ENCODE assay signal across 12 cellular contexts in genomic region chr17:40547785-40548478, GRCh38. TPM values are rescaled to one million over a fixed set of nuclear protein-coding genes. Genes with fewer than 3 reads are reported as not detected.
DNase-seq lines count a peak whose midpoint lies in the region; ATAC-seq, FAIRE-seq and TF ChIP-seq lines count a peak whose summit lies in the region.
"Had no signal": no experiment of that assay in that cellular context is flagged by ENCODE, and none has a peak within 500 bp of the region (broad histone marks: within the 10 kb centered on the region; RNA-seq: fewer than 3 reads in every experiment).

No MANE protein-coding gene starts in this region.

- intact Hi-C loops in left ventricle myocardium superior (cut with micrococcal nuclease): no loop called here

- H3K9me2 ChIP-seq in OCI-LY1 (ENCODE audit: low read depth, low read length): no peaks in the 10 kb centered on the region

- H3K4me1 Mint-ChIP-seq in CD4-positive, CD25-positive, alpha-beta regulatory T cell: peaks cover 12 to 86% (median 53%) of the 10 kb centered on the region in 4 donors

- no peak overlapping the region for H2AFZ ChIP-seq in OCI-LY1 (ENCODE audit: low read length)
- H2AFZ ChIP-seq in parathyroid adenoma: no peak overlapping the region

- no peaks in the 10 kb centered on the region for H3K9me3 Mint-ChIP-seq in CD4-positive, CD25-positive, alpha-beta regulatory T cell

- peaks cover 71% of the 10 kb centered on the region for H3K4me1 ChIP-seq in CD4-positive, CD25-positive, alpha-beta regulatory T cell (ENCODE audit: control insufficient read depth, insufficient read depth, low read length, poor library complexity, severe bottlenecking)
- H3K4me1 ChIP-seq in OCI-LY1 (ENCODE audit: insufficient read depth, low read length, severe bottlenecking) (peaks cover 37% of the 10 kb centered on the region), parathyroid adenoma (no peaks in the 10 kb centered on the region), small intestine (ENCODE audit: control insufficient read depth in 2 of 2, insufficient read depth in 1 of 2, low read depth in 1 of 2, low read length in 1 of 2) (peaks cover 0 to under 1% of the 10 kb centered on the region in 2 donors)

- no peak for DNase-seq in CD4-positive, CD25-positive, alpha-beta regulatory T cell
- peak; percentile 42 for DNase-seq in ecto neural progenitor cell (ENCODE audit: low spot score)
- no peak for DNase-seq in AML-193 (lab: John Stamatoyannopoulos, UW)
- no peak for DNase-seq in HTR-8/SVneo (ENCODE audit: insufficient read length, low spot score)
- DNase-seq in small intestine: no peak
- no peak for DNase-seq in left ventricle myocardium superior

- H3K4me3 ChIP-seq in CD4-positive, CD25-positive, alpha-beta regulatory T cell (ENCODE audit: low read depth, low read length): no peak overlapping the region
- no peak overlapping the region for H3K4me3 ChIP-seq in OCI-LY1 (ENCODE audit: low read depth, low read length, poor library complexity, severe bottlenecking)
- no peak overlapping the region for H3K4me3 ChIP-seq in parathyroid adenoma (ENCODE audit: low read depth, low read length)
- H3K4me3 ChIP-seq in small intestine (ENCODE audit: low read depth in 1 of 2, low read length in 2 of 2): no peak overlapping the region
- H3K4me3 ChIP-seq: heart left ventricle had no signal

- no peaks in the 10 kb centered on the region for H4K20me1 ChIP-seq in OCI-LY1 (ENCODE audit: insufficient read depth, low read length)

- H3K79me2 ChIP-seq in OCI-LY1 (ENCODE audit: insufficient read depth, low read length) (no peaks in the 10 kb centered on the region), parathyroid adenoma (no peaks in the 10 kb centered on the region)

- ATAC-seq in CD4-positive, CD25-positive, alpha-beta regulatory T cell (ENCODE audit: low read depth in 2 of 2): peak; percentile 10 to 12
- ATAC-seq in left ventricle myocardium superior: no peak
- ATAC-seq: heart left ventricle had no signal

- peak overlapping the region; percentile 86 to 92 (median 90) for H3K27ac Mint-ChIP-seq in CD4-positive, CD25-positive, alpha-beta regulatory T cell

- H3K9ac ChIP-seq in OCI-LY1 (ENCODE audit: low read length): peak overlapping the region; percentile 50
- H3K9ac ChIP-seq in parathyroid adenoma: no peak overlapping the region

- peaks cover 11% of the 10 kb centered on the region for H3K36me3 ChIP-seq in CD4-positive, CD25-positive, alpha-beta regulatory T cell (ENCODE audit: control insufficient read depth, insufficient read depth, low read length)
- H3K36me3 ChIP-seq in OCI-LY1 (ENCODE audit: insufficient read depth, low read length): no peaks in the 10 kb centered on the region
- H3K36me3 ChIP-seq in parathyroid adenoma (ENCODE audit: control insufficient read depth, insufficient read depth, low read length): no peaks in the 10 kb centered on the region
- no peaks in the 10 kb centered on the region for H3K36me3 ChIP-seq in small intestine (ENCODE audit: control insufficient read depth in 2 of 2, insufficient read depth in 2 of 2, low read length in 2 of 2)
- H3K36me3 ChIP-seq: heart left ventricle, neutrophil had no signal

- no peak for TF ChIP-seq CTCF in OCI-LY1 (IDR thresholded peaks at IDR 0.05; ENCODE audit: low read length)
- TF ChIP-seq CTCF in parathyroid adenoma (IDR thresholded peaks at IDR 0.05): no peak

- H3K27ac ChIP-seq in CD4-positive, CD25-positive, alpha-beta regulatory T cell (ENCODE audit: insufficient read depth, low read length, poor library complexity, severe bottlenecking): peak overlapping the region; percentile 60
- H3K27ac ChIP-seq in OCI-LY1 (ENCODE audit: low read depth, low read length, poor library complexity, severe bottlenecking) (peak overlapping the region; percentile 86), parathyroid adenoma (peak overlapping the region; percentile 57), small intestine (ENCODE audit: low read depth in 1 of 2, low read length in 1 of 2) (peak overlapping the region in 1 of 2 donors; percentile 86)
- H3K27ac ChIP-seq: neutrophil had no signal

- FAIRE-seq in HTR-8/SVneo (lab: Jason Lieb, UNC) (no peak), small intestine (lab: Jason Lieb, UNC) (no peak)

- H3K27me3 Mint-ChIP-seq in CD4-positive, CD25-positive, alpha-beta regulatory T cell: no peaks in the 10 kb centered on the region

- H3K4me2 ChIP-seq in OCI-LY1 (ENCODE audit: low read length): peak overlapping the region; percentile 14; the same call in 1 of the 2 replicates
- no peak overlapping the region for H3K4me2 ChIP-seq in parathyroid adenoma (ENCODE audit: low read length)

- WGBS in small intestine, 3 donors: 67 to 76% (median 75%) methylated on average over 2 of the region's 2 CpGs

- H3K9me3 ChIP-seq in CD4-positive, CD25-positive, alpha-beta regulatory T cell (ENCODE audit: control insufficient read depth in 2 of 2, low read length in 2 of 2): no peaks in the 10 kb centered on the region
- no peaks in the 10 kb centered on the region for H3K9me3 ChIP-seq in OCI-LY1 (ENCODE audit: low read length)
- H3K9me3 ChIP-seq in parathyroid adenoma (ENCODE audit: control insufficient read depth, low read length): no peaks in the 10 kb centered on the region
- no peaks in the 10 kb centered on the region for H3K9me3 ChIP-seq in small intestine (ENCODE audit: control insufficient read depth, low read depth)
- H3K9me3 ChIP-seq: heart left ventricle, neutrophil had no signal

- H3K36me3 Mint-ChIP-seq in CD4-positive, CD25-positive, alpha-beta regulatory T cell: peaks cover 6% of the 10 kb centered on the region

- H3K27me3 ChIP-seq in CD4-positive, CD25-positive, alpha-beta regulatory T cell (ENCODE audit: control insufficient read depth, insufficient read depth, low read length): no peaks in the 10 kb centered on the region
- H3K27me3 ChIP-seq in OCI-LY1 (ENCODE audit: insufficient read depth, low read length) (no peaks in the 10 kb centered on the region), parathyroid adenoma (ENCODE audit: control insufficient read depth, insufficient read depth, low read length) (no peaks in the 10 kb centered on the region), small intestine (ENCODE audit: control insufficient read depth in 2 of 2, insufficient read depth in 2 of 2, low read length in 2 of 2) (no peaks in the 10 kb centered on the region)
- H3K27me3 ChIP-seq: heart left ventricle had no signal

- peak overlapping the region in 3 of 4 donors; percentile 59 to 83 (median 80) for H3K4me3 Mint-ChIP-seq in CD4-positive, CD25-positive, alpha-beta regulatory T cell

- H3F3A ChIP-seq in OCI-LY1 (ENCODE audit: insufficient read depth, low read length): no peaks in the 10 kb centered on the region

RNA-seq across cellular contexts. Expression of gene CCR7, which starts 17.3 kb away (rescaled TPM):
- total RNA-seq in CD4-positive, CD25-positive, alpha-beta regulatory T cell: 192 TPM
- polyA plus RNA-seq in CD4-positive, CD25-positive, alpha-beta regulatory T cell: 100 to 1,000 TPM; 351 to 828 (median 609) TPM
- 1 to 10 TPM in 1 of 3 donors, not detected in 2; 1.7 TPM for polyA plus RNA-seq in small intestine
- 0.22 TPM for total RNA-seq in left ventricle myocardium superior
- total RNA-seq: Daoy, NCI-H460 had no signal

RNA-seq across cellular contexts. Expression of gene TNS4, which starts 46.5 kb away (rescaled TPM):
- 1.1 TPM for total RNA-seq in CD4-positive, CD25-positive, alpha-beta regulatory T cell
- under 1 TPM in 1 of 4 donors, not detected in 3; 0.16 TPM for polyA plus RNA-seq in CD4-positive, CD25-positive, alpha-beta regulatory T cell
- 1 to 10 TPM in 1 of 3 donors, not detected in 2; 3.0 TPM for polyA plus RNA-seq in small intestine
- not detected for total RNA-seq in left ventricle myocardium superior
- polyA plus RNA-seq: heart left ventricle had no signal

Comparison
In these comparisons a context has a peak if more than half of its experiments do, and no peak if none do; other contexts are left out.
1. RNA of gene CCR7, which starts 17.3 kb away (total RNA-seq): 192 TPM in CD4-positive, CD25-positive, alpha-beta regulatory T cell (single experiment); 0.22 TPM in left ventricle myocardium superior (single experiment); every median in the first group is over 100 times any median in the second.